In genomic region chr16:49953090-49953489, GRCh38 we compare ENCODE assay signal across 21 cellular contexts.
"Had no signal": no experiment of that assay in that cellular context is flagged by ENCODE, and none has a peak within 500 bp of the region (broad histone marks: within the 10 kb centered on the region; RNA-seq: fewer than 3 reads in every experiment).

No MANE protein-coding gene starts in this region.

- H3K4me1 ChIP-seq: colonic mucosa, gastrocnemius medialis, heart right ventricle, lower lobe of right lung had no signal

- H3K9me3 ChIP-seq: colonic mucosa, esophagus squamous epithelium, gastrocnemius medialis, heart right ventricle, left lung, lower lobe of right lung, mucosa of descending colon had no signal

- ATAC-seq: effector memory CD8-positive, alpha-beta T cell; esophagus mucosa; gastrocnemius medialis; heart right ventricle; left cardiac atrium; left ventricle myocardium superior; lower lobe of right lung; mucosa of descending colon had no signal

- FAIRE-seq: endometrium, islet of Langerhans, keratinocyte had no signal

- H3K27ac ChIP-seq: colonic mucosa, epithelial cell of prostate, esophagus squamous epithelium, gastrocnemius medialis, heart right ventricle, left lung, lower lobe of right lung had no signal

- H3K4me3 ChIP-seq: colonic mucosa, esophagus squamous epithelium, gastrocnemius medialis, heart right ventricle, left lung, lower lobe of right lung, mucosa of descending colon had no signal

- DNase-seq: colonic mucosa; cortex of kidney; effector CD8-positive, alpha-beta T cell; effector memory CD8-positive, alpha-beta T cell; endodermal cell; erythroblast; esophagus squamous epithelium; gastrocnemius medialis; glutamatergic neuron; heart right ventricle; hippocampal formation; left cardiac atrium; left lung; left ventricle myocardium superior; lower lobe of right lung; mucosa of descending colon had no signal

- H3K27me3 ChIP-seq: colonic mucosa, gastrocnemius medialis, left lung had no signal

- H3K36me3 ChIP-seq: colonic mucosa, esophagus squamous epithelium, gastrocnemius medialis, heart right ventricle, left lung, lower lobe of right lung had no signal
